In the genomic region with DNA sequence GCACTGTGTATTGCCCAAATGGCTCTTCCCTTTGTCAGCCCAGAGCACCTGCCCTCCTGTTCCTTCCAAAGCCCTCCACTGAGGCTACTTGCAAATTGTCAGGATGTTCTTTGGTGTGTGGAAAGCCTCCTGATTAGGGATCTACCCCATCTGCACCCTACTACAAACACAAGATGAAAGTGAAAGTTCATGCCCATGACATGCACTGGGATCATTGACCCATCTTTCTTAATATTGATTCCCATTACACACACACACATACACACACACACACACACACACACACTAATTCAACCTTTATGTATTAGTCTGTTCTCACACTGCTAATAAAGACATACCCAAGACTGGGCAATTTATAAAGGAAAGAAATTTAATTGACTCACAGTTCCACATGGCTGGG, we compare ENCODE assay signal across 32 cellular contexts.
"Had no signal": no experiment of that assay in that cellular context is flagged by ENCODE, and none has a peak within 500 bp of the region (broad histone marks: within the 10 kb centered on the region; RNA-seq: fewer than 3 reads in every experiment).

No MANE protein-coding gene starts in this region.

- ATAC-seq: activated CD8-positive, alpha-beta T cell treated with anti-CD3 and anti-CD28 coated beads for 36 hours; activated naive CD4-positive, alpha-beta T cell treated with anti-CD3 and anti-CD28 coated beads, Interleukin-2, amount 50 U/mL, for 72 hours; activated T-cell treated with anti-CD3 and anti-CD28 coated beads, Interleukin-2, amount 50 U/mL, for 72 hours; activated T-helper 17 cell treated with anti-CD3 and anti-CD28 coated beads, Interleukin-2, amount 50 U/mL, for 72 hours had no signal

- FAIRE-seq: TTC549 had no signal

- H3K27me3 ChIP-seq: adrenal gland, cardiac muscle cell had no signal

- H3K4me3 ChIP-seq: adrenal gland, cardiac muscle cell had no signal

- H3K27ac ChIP-seq: adrenal gland, cardiac muscle cell, VCaP had no signal

- H3K36me3 ChIP-seq: adrenal gland, cardiac muscle cell had no signal

- H3K9me3 ChIP-seq: adrenal gland had no signal

- DNase-seq: activated B cell treated with CpG ODN at 0.5 μM for 24 hours; activated CD4-positive, alpha-beta memory T cell treated with anti-CD3 and anti-CD28 coated beads for 36 hours; activated CD4-positive, alpha-beta T cell treated with anti-CD3 and anti-CD28 coated beads for 4 hours; activated CD4-positive, alpha-beta T cell treated with anti-CD3 and anti-CD28 coated beads, Interleukin-2, amount 10 ng/mL, durations not matched to agents 24 days and 14 days; activated CD4-positive, alpha-beta T cell treated with anti-CD3 and anti-CD28 coated beads, Interleukin-2, amount 50 U/mL, for 1 hour; activated CD4-positive, alpha-beta T cell treated with anti-CD3 and anti-CD28 coated beads, Interleukin-2, amount 50 U/mL, for 4 hours; activated CD4-positive, CD25-positive, alpha-beta regulatory T cell treated with anti-CD3 and anti-CD28 coated beads, Interleukin-2, amount 50 U/mL, for 72 hours; activated CD8-positive, alpha-beta memory T cell treated with anti-CD3 and anti-CD28 coated beads, Interleukin-2, amount 50 U/mL, for 4 hours; activated CD8-positive, alpha-beta T cell treated with anti-CD3 and anti-CD28 coated beads for 36 hours; activated effector memory CD4-positive, alpha-beta T cell treated with anti-CD3 and anti-CD28 coated beads, Interleukin-2, amount 50 U/mL, for 16 hours; activated gamma-delta T cell treated with Interleukin-2 at 50 U/mL for 16 hours; activated naive CD4-positive, alpha-beta T cell; activated naive CD4-positive, alpha-beta T cell treated with anti-CD3 and anti-CD28 coated beads for 36 hours; activated naive CD4-positive, alpha-beta T cell treated with anti-CD3 and anti-CD28 coated beads, Interleukin-2, amount 50 U/mL, for 16 hours; activated naive CD8-positive, alpha-beta T cell treated with anti-CD3 and anti-CD28 coated beads for 36 hours; activated T-cell treated with anti-CD3 and anti-CD28 coated beads for 4 hours; activated T-cell treated with anti-CD3 and anti-CD28 coated beads, Interleukin-2, amount 50 U/mL, for 1 hour; activated T-cell treated with anti-CD3 and anti-CD28 coated beads, Interleukin-2, amount 50 U/mL, for 4 hours; activated T-cell treated with anti-CD3 and anti-CD28 coated beads, Interleukin-2, amount 50 U/mL, for 72 hours; adrenal gland; amniotic stem cell; aorta; caudate nucleus; cerebellar nuclear complex; T-helper 1 cell; T-helper 2 cell; T-helper 9 cell had no signal

- H3K4me1 ChIP-seq: adrenal gland had no signal
